In genomic region chr5:137184734-137185133, GRCh38 we compare ENCODE assay signal across 14 cellular contexts.
A peak's percentile ranks its signal among the peaks of the same experiment; 100 is the strongest.
DNase-seq lines count a peak whose midpoint lies in the region; ATAC-seq lines count a peak whose summit lies in the region.
"Had no signal": no experiment of that assay in that cellular context is flagged by ENCODE, and none has a peak within 500 bp of the region (broad histone marks: within the 10 kb centered on the region; RNA-seq: fewer than 3 reads in every experiment).

No MANE protein-coding gene starts in this region.

- H3K27ac Mint-ChIP-seq in stimulated activated naive CD8-positive, alpha-beta T cell treated with anti-CD3 and anti-CD28 coated beads, Interleukin-15, amount 100 ng/mL, for 72 hours = no peak overlapping the region
- H3K27ac Mint-ChIP-seq: B cell; CD4-positive, alpha-beta T cell; CD8-positive, alpha-beta T cell had no signal

- H3K4me3 Mint-ChIP-seq in stimulated activated naive CD8-positive, alpha-beta T cell treated with anti-CD3 and anti-CD28 coated beads, Interleukin-15, amount 100 ng/mL, for 72 hours = no peak overlapping the region
- H3K4me3 Mint-ChIP-seq: B cell; CD4-positive, alpha-beta T cell; CD8-positive, alpha-beta T cell had no signal

- peak; percentile 70 to 82 for ATAC-seq in left cardiac atrium
- ATAC-seq in Right ventricle myocardium superior (ENCODE audit: poor library complexity) = no peak
- peak; percentile 27 for ATAC-seq in stimulated activated naive CD8-positive, alpha-beta T cell treated with anti-CD3 and anti-CD28 coated beads, Interleukin-15, amount 100 ng/mL, for 72 hours
- ATAC-seq in stimulated activated naive CD8-positive, alpha-beta T cell treated with anti-CD3 and anti-CD28 coated beads, Interleukin-15, Interleukin-2, amounts not matched to agents 100 U/mL and 50 U/mL, for 24 hours = no peak
- ATAC-seq: A549; CD8-positive, alpha-beta T cell had no signal

- H3K9me3 Mint-ChIP-seq in stimulated activated naive CD8-positive, alpha-beta T cell treated with anti-CD3 and anti-CD28 coated beads, Interleukin-15, amount 100 ng/mL, for 72 hours = no peaks in the 10 kb centered on the region
- H3K9me3 Mint-ChIP-seq: CD4-positive, alpha-beta T cell; CD8-positive, alpha-beta T cell had no signal

- no peak for DNase-seq in left cardiac atrium
- DNase-seq in Right ventricle myocardium superior = no peak
- no peak for DNase-seq in stimulated activated naive CD8-positive, alpha-beta T cell treated with anti-CD3 and anti-CD28 coated beads, Interleukin-15, amount 100 ng/mL, for 72 hours
- DNase-seq in stimulated activated naive CD8-positive, alpha-beta T cell treated with anti-CD3 and anti-CD28 coated beads, Interleukin-15, Interleukin-2, amounts not matched to agents 100 U/mL and 50 U/mL, for 24 hours = no peak
- DNase-seq in stimulated activated CD4-positive, alpha-beta T cell treated with anti-CD3 and anti-CD28 coated beads, Interleukin-4, amount 100 ng/mL, for 4 hours = no peak
- DNase-seq: AML-193; Caco-2; Calu3; CD4-positive, alpha-beta T cell; CD8-positive, alpha-beta T cell; DMS79 treated with DMSO at 0.1 percent for 48 hours; GF-D8 had no signal

- no peaks in the 10 kb centered on the region for H3K27me3 Mint-ChIP-seq in stimulated activated naive CD8-positive, alpha-beta T cell treated with anti-CD3 and anti-CD28 coated beads, Interleukin-15, amount 100 ng/mL, for 72 hours

- no peaks in the 10 kb centered on the region for H3K4me1 Mint-ChIP-seq in stimulated activated naive CD8-positive, alpha-beta T cell treated with anti-CD3 and anti-CD28 coated beads, Interleukin-15, amount 100 ng/mL, for 72 hours
- H3K4me1 Mint-ChIP-seq: B cell had no signal

- intact Hi-C loops in left cardiac atrium (cut with DNase I) (no loop called here), Right ventricle myocardium superior (cut with DNase I) (no loop called here)

Comparison
In these comparisons a context has a peak if more than half of its experiments do, and no peak if none do; other contexts are left out.
1. ATAC-seq: peak in left cardiac atrium (2 of 2) and stimulated activated naive CD8-positive, alpha-beta T cell treated with anti-CD3 and anti-CD28 coated beads, Interleukin-15, amount 100 ng/mL, for 72 hours (single experiment); none in Right ventricle myocardium superior (single experiment) and stimulated activated naive CD8-positive, alpha-beta T cell treated with anti-CD3 and anti-CD28 coated beads, Interleukin-15, Interleukin-2, amounts not matched to agents 100 U/mL and 50 U/mL, for 24 hours (single experiment).